8 cellular contexts compared by ENCODE assay signal in the genomic region with DNA sequence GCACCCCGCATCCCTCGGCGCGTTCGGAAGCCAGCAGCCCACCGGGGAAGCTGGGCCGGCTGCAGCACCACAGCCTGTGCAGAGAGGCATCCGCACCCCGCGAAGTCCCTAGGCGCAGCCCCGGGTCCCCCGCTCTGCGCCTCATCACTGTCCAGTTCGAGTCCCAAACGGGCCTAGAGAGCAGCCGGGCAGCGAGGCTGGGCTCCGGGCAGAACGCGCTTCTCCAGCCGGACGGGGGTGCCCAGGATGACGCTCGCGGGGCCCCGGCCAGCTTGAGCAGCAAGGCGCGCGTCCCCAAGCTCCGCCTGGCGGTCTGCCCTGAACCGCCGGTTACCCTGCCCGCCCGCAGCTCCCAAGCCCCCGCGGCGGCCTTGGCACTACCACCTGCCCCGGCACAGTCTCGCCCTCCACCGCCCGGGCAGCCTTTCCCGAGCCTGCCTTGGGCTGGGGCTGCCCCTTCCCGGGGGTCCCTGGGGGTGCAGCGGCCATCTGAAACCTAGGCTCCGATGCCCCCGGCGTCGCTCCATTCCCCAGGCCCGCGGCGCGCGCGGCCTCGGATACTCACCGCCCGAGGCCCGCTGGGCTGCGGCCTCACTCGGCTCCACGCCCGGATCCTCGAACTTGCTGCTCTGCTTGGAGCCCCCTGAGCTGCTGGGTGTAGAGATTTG. TPM values are rescaled to one million over a fixed set of nuclear protein-coding genes. Genes with fewer than 3 reads are reported as not detected.
DNase-seq lines count a peak whose midpoint lies in the region; ATAC-seq and TF ChIP-seq lines count a peak whose summit lies in the region.

No MANE protein-coding gene starts in this region.

- peaks cover 15% of the 10 kb centered on the region for H3K27me3 Mint-ChIP-seq in activated CD4-positive, alpha-beta memory T cell treated with anti-CD3 and anti-CD28 coated beads for 36 hours
- peaks cover 43% of the 10 kb centered on the region for H3K27me3 Mint-ChIP-seq in endodermal cell (ENCODE audit: insufficient read depth)

- H3K36me3 ChIP-seq in endodermal cell (ENCODE audit: control insufficient read depth, insufficient read depth, low read length) (no peaks in the 10 kb centered on the region), mesodermal cell (ENCODE audit: control insufficient read depth, insufficient read depth, low read length) (no peaks in the 10 kb centered on the region)

- H3K4me1 Mint-ChIP-seq in activated CD4-positive, alpha-beta memory T cell treated with anti-CD3 and anti-CD28 coated beads for 36 hours (ENCODE audit: low read depth), result peaks cover 18% of the 10 kb centered on the region
- H3K4me1 Mint-ChIP-seq in endodermal cell, result peaks cover 6% of the 10 kb centered on the region

- H3K27ac ChIP-seq in endodermal cell (ENCODE audit: low read depth, low read length), result no peak overlapping the region
- H3K27ac ChIP-seq in mesodermal cell (ENCODE audit: low read depth, low read length, severe bottlenecking), result no peak overlapping the region

- H3K36me3 Mint-ChIP-seq in activated CD4-positive, alpha-beta memory T cell treated with anti-CD3 and anti-CD28 coated beads for 36 hours, result no peaks in the 10 kb centered on the region
- no peaks in the 10 kb centered on the region for H3K36me3 Mint-ChIP-seq in endodermal cell (ENCODE audit: low read depth)

- H3K4me3 ChIP-seq in endodermal cell (ENCODE audit: low read length) (peak overlapping the region; percentile 79), mesodermal cell (ENCODE audit: extremely low read depth, insufficient read depth, low read length, poor library complexity, severe bottlenecking) (peak overlapping the region; percentile 48)

- H3K27me3 ChIP-seq in endodermal cell (ENCODE audit: control insufficient read depth, insufficient read depth, low read length, poor library complexity, severe bottlenecking), result peaks cover 44% of the 10 kb centered on the region

- H3K4me1 ChIP-seq in endodermal cell (ENCODE audit: control insufficient read depth, insufficient read depth, low read length), result no peaks in the 10 kb centered on the region
- peaks cover 5% of the 10 kb centered on the region for H3K4me1 ChIP-seq in mesodermal cell (ENCODE audit: control insufficient read depth, insufficient read depth, low read length, poor library complexity, severe bottlenecking)

- no peak overlapping the region for H3K9ac ChIP-seq in endodermal cell (ENCODE audit: extremely low read depth, low read length, poor library complexity, severe bottlenecking)

- CTCF ChIA-PET in activated CD4-positive, alpha-beta memory T cell treated with anti-CD3 and anti-CD28 coated beads for 36 hours (lab: Charles Lee), result interaction anchor here (0.7 to 4.0 kb wide), 28 partner anchors 8 to 726 kb away, joined by 3 to 57 read pairs (median 4); a partner anchor contains a TSS

- ATAC-seq in GM21576 (IDR thresholded peaks at IDR 0.05; ENCODE audit: unreplicated experiment), result peak; percentile 36

- DNase-seq in DMS153 (lab: John Stamatoyannopoulos, UW) (peak; percentile 28), NAMALWA (ENCODE audit: low spot score) (peak; percentile 50), endodermal cell (peak; percentile 89), NCI-H187 treated with DMSO at 0.1 percent for 48 hours (lab: John Stamatoyannopoulos, UW) (no peak)
- peak; percentile 62 for DNase-seq in activated CD4-positive, alpha-beta memory T cell treated with anti-CD3 and anti-CD28 coated beads for 36 hours
- DNase-seq in stimulated activated naive CD4-positive, alpha-beta T cell (lab: John Stamatoyannopoulos, UW), result peak in 5 of 6 experiments; percentile 7 to 60 (median 13)

- H3K9me3 Mint-ChIP-seq in activated CD4-positive, alpha-beta memory T cell treated with anti-CD3 and anti-CD28 coated beads for 36 hours, result no peaks in the 10 kb centered on the region
- peaks cover 5% of the 10 kb centered on the region for H3K9me3 Mint-ChIP-seq in endodermal cell

- WGBS in endodermal cell (ENCODE audit: insufficient coverage in 1 of 2, insufficient read length in 1 of 2), 2 experiments, result 1 to 3% methylated on average over 17 to 65 of the region's 65 CpGs
- WGBS in mesodermal cell (ENCODE audit: insufficient coverage in 2 of 2), 2 experiments, result 0 to 2% methylated on average over 55 to 61 of the region's 65 CpGs

- peak; percentile 65 for TF ChIP-seq CTCF in endodermal cell (conservative IDR thresholded peaks at IDR 0.05)

- no peak overlapping the region for H3K27ac Mint-ChIP-seq in activated CD4-positive, alpha-beta memory T cell treated with anti-CD3 and anti-CD28 coated beads for 36 hours
- no peak overlapping the region for H3K27ac Mint-ChIP-seq in endodermal cell

- intact Hi-C loops in activated CD4-positive, alpha-beta memory T cell treated with anti-CD3 and anti-CD28 coated beads for 36 hours (cut with micrococcal nuclease), result loop anchor here (1.0 to 5.0 kb wide), 7 partner anchors 15 to 543 kb away; no protein-coding TSS in a partner anchor

- POLR2A ChIA-PET in activated CD4-positive, alpha-beta memory T cell treated with anti-CD3 and anti-CD28 coated beads for 36 hours (lab: Charles Lee), result interaction anchor here (0.9 kb wide), 1 partner anchor 8 kb away, joined by 3 read pairs; no protein-coding TSS in a partner anchor

- no peaks in the 10 kb centered on the region for H3K9me3 ChIP-seq in endodermal cell (ENCODE audit: control insufficient read depth, low read length)
- no peaks in the 10 kb centered on the region for H3K9me3 ChIP-seq in mesodermal cell (ENCODE audit: control insufficient read depth, low read length)

- peak overlapping the region; percentile 81 for H3K4me3 Mint-ChIP-seq in activated CD4-positive, alpha-beta memory T cell treated with anti-CD3 and anti-CD28 coated beads for 36 hours
- H3K4me3 Mint-ChIP-seq in endodermal cell, result peak overlapping the region; percentile 63

RNA-seq across cellular contexts. Expression of a gene that starts 0.6 kb away (rescaled TPM):
- total RNA-seq in activated CD4-positive, alpha-beta memory T cell treated with anti-CD3 and anti-CD28 coated beads for 36 hours, result 1 to 10 TPM; 1.1 to 1.2 TPM
- 10 to 100 TPM in 1 of 2 donors, 1 to 10 TPM in 1; 1.2 to 10.2 TPM for total RNA-seq in endodermal cell
- polyA plus RNA-seq in endodermal cell (2013, experiment 1 of 2), result 21.9 TPM
- polyA plus RNA-seq in endodermal cell (2013, experiment 2 of 2), result 19.8 TPM
- 1.8 TPM for polyA plus RNA-seq in mesodermal cell (2013, experiment 1 of 2)
- polyA plus RNA-seq in mesodermal cell (2013, experiment 2 of 2), result 0.91 TPM
